12 cellular contexts compared by ENCODE assay signal in the genomic region with DNA sequence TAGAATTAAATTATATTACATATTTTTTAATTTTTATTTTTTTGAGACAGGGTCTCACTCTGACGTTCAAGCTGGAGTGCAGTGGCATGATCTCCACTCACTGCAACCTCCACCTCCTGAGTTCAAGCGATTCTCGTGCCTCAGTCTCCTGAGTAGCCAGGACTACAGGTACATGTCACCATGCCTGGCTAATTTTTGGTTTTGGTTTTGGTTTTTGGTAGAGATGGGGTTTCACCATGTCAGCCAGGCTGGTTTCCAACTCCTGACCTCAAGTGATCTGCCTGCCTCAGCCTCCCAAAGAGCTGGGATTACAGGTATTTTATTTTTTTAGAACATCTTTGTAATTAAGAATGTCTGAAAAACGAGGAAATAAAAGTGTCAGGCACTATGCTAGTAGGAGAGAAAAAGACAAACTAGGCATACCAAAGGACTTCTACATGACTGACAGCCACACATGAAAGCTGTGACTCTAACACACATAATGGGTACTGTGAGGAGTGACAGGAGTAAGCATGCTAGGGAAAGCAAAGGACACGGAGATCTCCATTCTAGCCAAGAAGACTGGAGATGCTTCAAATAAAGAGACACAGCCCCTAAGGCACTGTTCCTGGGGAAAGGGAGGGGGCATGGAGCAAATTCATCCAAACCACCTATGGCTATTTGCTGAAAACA. TPM values are rescaled to one million over a fixed set of nuclear protein-coding genes. Genes with fewer than 3 reads are reported as not detected.
DNase-seq lines count a peak whose midpoint lies in the region; ATAC-seq and TF ChIP-seq lines count a peak whose summit lies in the region.
"Had no signal": no experiment of that assay in that cellular context is flagged by ENCODE, and none has a peak within 500 bp of the region (broad histone marks: within the 10 kb centered on the region; RNA-seq: fewer than 3 reads in every experiment).

No MANE protein-coding gene starts in this region.

- H3K4me3 Mint-ChIP-seq in CD14-positive monocyte (no peak overlapping the region), T-helper 17 cell (peak overlapping the region; percentile 10)
- H3K4me3 Mint-ChIP-seq: GM23338 had no signal

- peaks cover 72 to 75% of the 10 kb centered on the region in 2 donors for H3K36me3 Mint-ChIP-seq in CD14-positive monocyte
- peaks cover 12% of the 10 kb centered on the region for H3K36me3 Mint-ChIP-seq in T-helper 17 cell (ENCODE audit: low read depth)

- no peaks in the 10 kb centered on the region for H3K27me3 Mint-ChIP-seq in CD14-positive monocyte (ENCODE audit: low read depth in 3 of 3)
- no peaks in the 10 kb centered on the region for H3K27me3 Mint-ChIP-seq in T-helper 17 cell

- H3K4me3 ChIP-seq in right lobe of liver, result no peak overlapping the region
- no peak overlapping the region for H3K4me3 ChIP-seq in left ventricle myocardium inferior
- H3K4me3 ChIP-seq: GM23338 had no signal

- H3K27ac Mint-ChIP-seq in CD14-positive monocyte (peak overlapping the region; percentile 46 to 98 (median 96)), T-helper 17 cell (peak overlapping the region; percentile 94)
- H3K27ac Mint-ChIP-seq: GM23338 had no signal

- no peaks in the 10 kb centered on the region for H3K9me3 ChIP-seq in T-helper 17 cell (ENCODE audit: control insufficient read depth, low read length, poor library complexity, severe bottlenecking)
- H3K9me3 ChIP-seq in right lobe of liver, result no peaks in the 10 kb centered on the region
- no peaks in the 10 kb centered on the region for H3K9me3 ChIP-seq in left ventricle myocardium inferior (replicated peaks)

- H3K4me1 ChIP-seq in right lobe of liver (peaks cover 0 to 35% (median 0%) of the 10 kb centered on the region in 4 donors), left ventricle myocardium inferior (peaks cover 89% of the 10 kb centered on the region)

- ATAC-seq in GM21529 (IDR thresholded peaks at IDR 0.05; ENCODE audit: unreplicated experiment) (peak; percentile 57), T-helper 17 cell (peak; percentile 65), right lobe of liver (peak in 2 of 4 donors; percentile 28 to 31), HG03025 (IDR thresholded peaks at IDR 0.05; ENCODE audit: low FRiP score, unreplicated experiment) (no peak)
- ATAC-seq: GM23338 had no signal

- 59% methylated on average over 5 of the region's 5 CpGs for WGBS in right lobe of liver (ENCODE audit: insufficient coverage, low coverage, low lambda C conversion rate, missing lambda C conversion rate)

- DNase-seq in CD14-positive monocyte (ENCODE audit: low spot score), result no peak
- no peak for DNase-seq in T-helper 17 cell
- DNase-seq in right lobe of liver, result no peak
- no peak for DNase-seq in left ventricle myocardium inferior
- no peak for DNase-seq in activated effector memory CD4-positive, alpha-beta T cell treated with Interleukin-2 at 50 U/mL for 16 hours
- no peak for DNase-seq in DMS53 (lab: John Stamatoyannopoulos, UW)
- DNase-seq: activated CD8-positive, alpha-beta memory T cell treated with anti-CD3 and anti-CD28 coated beads for 24 hours; dermis blood vessel endothelial cell; NCI-H187 treated with DMSO at 0.1 percent for 48 hours had no signal

- H3K27me3 ChIP-seq in right lobe of liver (no peaks in the 10 kb centered on the region), left ventricle myocardium inferior (ENCODE audit: low read depth) (no peaks in the 10 kb centered on the region)

- peaks cover 65% of the 10 kb centered on the region for H3K4me1 Mint-ChIP-seq in CD14-positive monocyte
- H3K4me1 Mint-ChIP-seq in T-helper 17 cell, result peaks cover 42% of the 10 kb centered on the region

- H3K9me3 Mint-ChIP-seq in CD14-positive monocyte, result no peaks in the 10 kb centered on the region
- H3K9me3 Mint-ChIP-seq: GM23338 had no signal

- intact Hi-C loops in CD14-positive monocyte (cut with micrococcal nuclease), result no loop called here
- intact Hi-C loops in right lobe of liver (cut with DNase I), result no loop called here
- intact Hi-C loops in left ventricle myocardium inferior (cut with micrococcal nuclease), result no loop called here

- H3K27ac ChIP-seq in right lobe of liver (peak overlapping the region; percentile 6 to 71 (median 62)), left ventricle myocardium inferior (replicated peaks) (no peak overlapping the region)

- TF ChIP-seq CTCF in CD14-positive monocyte (IDR thresholded peaks at IDR 0.05) (no peak), right lobe of liver (IDR thresholded peaks at IDR 0.05) (no peak), left ventricle myocardium inferior (IDR thresholded peaks at IDR 0.05; ENCODE audit: borderline replicate concordance) (no peak)

- peaks cover 0 to 35% (median 4%) of the 10 kb centered on the region in 4 donors for H3K36me3 ChIP-seq in right lobe of liver
- H3K36me3 ChIP-seq in left ventricle myocardium inferior, result peaks cover 44% of the 10 kb centered on the region

- no peak for TF ChIP-seq POLR2A in right lobe of liver (IDR thresholded peaks at IDR 0.05)

RNA-seq across cellular contexts. Expression of a gene that starts 7.3 kb away (rescaled TPM):
- polyA plus RNA-seq in CD14-positive monocyte, result 10 to 100 TPM; 40.3 to 49.3 TPM
- total RNA-seq in T-helper 17 cell (100 to 1,000 TPM; 102 to 132 TPM), right lobe of liver (10 to 100 TPM; 10.7 to 70.6 (median 23.4) TPM), left ventricle myocardium inferior (19.7 TPM)
